10 cellular contexts compared by ENCODE assay signal in genomic region chr2:84807063-84807485, GRCh38.
DNase-seq lines count a peak whose midpoint lies in the region; ATAC-seq and TF ChIP-seq lines count a peak whose summit lies in the region.
"Had no signal": no experiment of that assay in that cellular context is flagged by ENCODE, and none has a peak within 500 bp of the region (broad histone marks: within the 10 kb centered on the region; RNA-seq: fewer than 3 reads in every experiment).

No MANE protein-coding gene starts in this region.

- TF ChIP-seq CTCF in AG10803 (conservative IDR thresholded peaks at IDR 0.05; ENCODE audit: low read length) (no peak), IMR-90 (conservative IDR thresholded peaks at IDR 0.05; ENCODE audit: low read depth, low read length) (no peak), astrocyte of the spinal cord (IDR thresholded peaks at IDR 0.05; ENCODE audit: low read depth, low read length) (no peak), spleen (IDR thresholded peaks at IDR 0.05 in 8 of 11, conservative IDR thresholded peaks at IDR 0.05 in 3 of 11) (no peak)

- intact Hi-C loops in IMR-90 (cut with micrococcal nuclease), result loop anchor here (1.0 to 2.0 kb wide), 3 partner anchors 32 to 120 kb away; partner anchors contain the start of gene TRABD2A
- intact Hi-C loops in spleen (cut with DNase I; ENCODE audit: low total_unique reads), result no loop called here

- in situ Hi-C loops in IMR-90 (cut with MboI; ENCODE audit: low sequenced_read_pairs) (no loop called here), astrocyte of the spinal cord (cut with HindIII; ENCODE audit: low sequenced_read_pairs) (no loop called here)

- peak overlapping the region; percentile 81 for H3K9ac ChIP-seq in IMR-90 (ENCODE audit: low read depth, low read length)
- H3K9ac ChIP-seq in mesenchymal stem cell (ENCODE audit: low read length), result peak overlapping the region; percentile 60

- H2BK20ac ChIP-seq in IMR-90 (ENCODE audit: low read depth, low read length), result peak overlapping the region; percentile 100

- no peaks in the 10 kb centered on the region for H3K9me3 Mint-ChIP-seq in effector memory CD8-positive, alpha-beta T cell
- H3K9me3 Mint-ChIP-seq: endodermal cell had no signal

- H3K27ac Mint-ChIP-seq in effector memory CD8-positive, alpha-beta T cell, result peak overlapping the region in 1 of 2 donors; percentile 77
- H3K27ac Mint-ChIP-seq: endodermal cell had no signal

- peaks cover 11% of the 10 kb centered on the region for H3K4me1 ChIP-seq in IMR-90 (ENCODE audit: control insufficient read depth, insufficient read depth, low read length)
- peaks cover 5% of the 10 kb centered on the region for H3K4me1 ChIP-seq in mesenchymal stem cell (ENCODE audit: control insufficient read depth, insufficient read depth, low read depth, low read length)
- H3K4me1 ChIP-seq in spleen, result peaks cover 0 to 8% (median 0%) of the 10 kb centered on the region in 6 donors

- H2AK5ac ChIP-seq in IMR-90 (ENCODE audit: low read depth, low read length) (peak overlapping the region; percentile 90), mesenchymal stem cell (ENCODE audit: low read length, severe bottlenecking) (no peak overlapping the region)

- H2BK5ac ChIP-seq in IMR-90 (ENCODE audit: low read depth, low read length, poor library complexity, severe bottlenecking) (peak overlapping the region; percentile 98), mesenchymal stem cell (ENCODE audit: low read depth, low read length, poor library complexity, severe bottlenecking) (no peak overlapping the region)

- peak overlapping the region; percentile 96 for H3K56ac ChIP-seq in IMR-90 (ENCODE audit: extremely low read depth, insufficient read depth, low read length)

- peak overlapping the region; percentile 94 for H3K23ac ChIP-seq in IMR-90 (ENCODE audit: low read depth, low read length)
- H3K23ac ChIP-seq in mesenchymal stem cell (ENCODE audit: low read length in 2 of 2), result no peak overlapping the region

- H3K4me2 ChIP-seq in IMR-90 (ENCODE audit: low read depth, low read length), result peak overlapping the region; percentile 76
- H3K4me2 ChIP-seq in mesenchymal stem cell (ENCODE audit: low read length, poor library complexity, severe bottlenecking), result no peak overlapping the region

- WGBS in IMR-90 (ENCODE audit: extremely low coverage in 2 of 2, insufficient read length in 1 of 2), 2 experiments, result no CpG with 5 or more reads among the region's 4 CpGs
- WGBS in mesenchymal stem cell, result no CpG with 5 or more reads among the region's 4 CpGs
- 30 to 48% (median 41%) methylated on average over 4 of the region's 4 CpGs for WGBS in spleen, 5 donors

- no peaks in the 10 kb centered on the region for H3K36me3 Mint-ChIP-seq in effector memory CD8-positive, alpha-beta T cell (ENCODE audit: insufficient read depth)

- H3K4me3 ChIP-seq in AG10803 (ENCODE audit: low read length) (peak overlapping the region; percentile 29), IMR-90 (ENCODE audit: insufficient read depth, low read depth, low read length) (no peak overlapping the region), astrocyte of the spinal cord (ENCODE audit: low read depth, low read length) (no peak overlapping the region), mesenchymal stem cell (ENCODE audit: insufficient read depth in 1 of 2, low read depth in 1 of 2, low read length in 2 of 2) (peak overlapping the region in 1 of 2 experiments; percentile 5), spleen (no peak overlapping the region)

- H2BK15ac ChIP-seq in IMR-90 (ENCODE audit: low read depth, low read length) (peak overlapping the region; percentile 93), mesenchymal stem cell (ENCODE audit: low read depth, poor library complexity, severe bottlenecking) (no peak overlapping the region)

- peak overlapping the region; percentile 93 for H2AK9ac ChIP-seq in IMR-90 (replicated peaks; ENCODE audit: low read depth, low read length, poor library complexity)

- dilution Hi-C loops in IMR-90 (cut with HindIII; ENCODE audit: low sequenced_read_pairs, unreplicated experiment), result no loop called here

- H3K79me1 ChIP-seq in IMR-90 (ENCODE audit: low read depth in 1 of 2, low read length in 2 of 2) (no peaks in the 10 kb centered on the region), mesenchymal stem cell (replicated peaks; ENCODE audit: low read length, poor library complexity, severe bottlenecking) (no peaks in the 10 kb centered on the region)

- H2BK120ac ChIP-seq in IMR-90 (ENCODE audit: low read depth, low read length), result peak overlapping the region; percentile 99
- H2BK120ac ChIP-seq in mesenchymal stem cell (ENCODE audit: low read depth, low read length), result no peak overlapping the region

- H3K27me3 ChIP-seq in IMR-90 (ENCODE audit: control insufficient read depth, insufficient read depth, low read length) (no peaks in the 10 kb centered on the region), mesenchymal stem cell (ENCODE audit: control insufficient read depth in 1 of 2, insufficient read depth in 1 of 2, low read length in 2 of 2) (peaks cover 7 to 11% of the 10 kb centered on the region in 2 experiments), spleen (replicated peaks in 1 of 7) (no peaks in the 10 kb centered on the region)

- H3K14ac ChIP-seq in IMR-90 (replicated peaks; ENCODE audit: low read depth, low read length) (peak overlapping the region; percentile 97), mesenchymal stem cell (ENCODE audit: low read length in 2 of 2) (no peak overlapping the region)

- ATAC-seq in IMR-90 (ENCODE audit: low read depth) (peak; percentile 87), GM21526 (IDR thresholded peaks at IDR 0.05; ENCODE audit: low FRiP score, unreplicated experiment) (no peak), GM21447 (IDR thresholded peaks at IDR 0.05; ENCODE audit: unreplicated experiment) (no peak)
- ATAC-seq in effector memory CD8-positive, alpha-beta T cell (replicated peaks), result no peak

- peaks cover 8 to 24% of the 10 kb centered on the region in 2 donors for H3K4me1 Mint-ChIP-seq in effector memory CD8-positive, alpha-beta T cell (ENCODE audit: low read depth in 2 of 2)
- H3K4me1 Mint-ChIP-seq: endodermal cell had no signal

- H3K4ac ChIP-seq in IMR-90 (ENCODE audit: low read depth, low read length) (peak overlapping the region; percentile 99), mesenchymal stem cell (ENCODE audit: low read depth in 1 of 2, low read length in 2 of 2) (peak overlapping the region in 1 of 2 experiments; percentile 65)

- H4K91ac ChIP-seq in IMR-90 (ENCODE audit: insufficient read depth, low read depth, low read length) (peak overlapping the region; percentile 100), mesenchymal stem cell (ENCODE audit: low read length) (no peak overlapping the region)

- no TSS peak for BruUV-seq in IMR-90 (replicated peaks; lab: Mats Ljungman, UMichigan)

- H3K9me3 ChIP-seq in IMR-90 (ENCODE audit: control insufficient read depth, insufficient read depth, low read length), result no peaks in the 10 kb centered on the region
- peaks cover 7% of the 10 kb centered on the region for H3K9me3 ChIP-seq in mesenchymal stem cell (ENCODE audit: control insufficient read depth, low read length)
- H3K9me3 ChIP-seq in spleen, result peaks cover 0 to 8% (median 5%) of the 10 kb centered on the region in 8 donors

- no peaks in the 10 kb centered on the region for H4K20me1 ChIP-seq in IMR-90 (ENCODE audit: insufficient read depth, low read length)

- no peaks in the 10 kb centered on the region for H3K36me3 ChIP-seq in IMR-90 (ENCODE audit: control insufficient read depth, insufficient read depth, low read length)
- no peaks in the 10 kb centered on the region for H3K36me3 ChIP-seq in mesenchymal stem cell (ENCODE audit: control insufficient read depth in 1 of 2, insufficient read depth in 2 of 2, low read depth in 1 of 2, low read length in 2 of 2)
- H3K36me3 ChIP-seq in spleen, result no peaks in the 10 kb centered on the region

- no peak for TF ChIP-seq RAD21 in IMR-90 (IDR thresholded peaks at IDR 0.05; ENCODE audit: low read length)

- TF ChIP-seq POLR2A in IMR-90 (IDR thresholded peaks at IDR 0.05; ENCODE audit: low read depth, low read length) (peak; percentile 76), spleen (IDR thresholded peaks at IDR 0.05) (no peak)

- CTCF ChIA-PET in IMR-90 (lab: Yijun Ruan, JAX), result interaction anchor here (0.6 to 1.0 kb wide), 3 partner anchors 45 to 100 kb away, joined by 3 to 5 read pairs (median 3); no protein-coding TSS in a partner anchor

- POLR2A ChIA-PET in IMR-90 (lab: Charles Lee; ENCODE audit: unreplicated experiment), result interaction anchor here (0.5 to 1.2 kb wide), 2 partner anchors 31 to 310 kb away, joined by 7 to 11 read pairs; no protein-coding TSS in a partner anchor

- peak overlapping the region; percentile 95 for H4K5ac ChIP-seq in IMR-90 (ENCODE audit: low read depth, low read length)

- H3K9me1 ChIP-seq in IMR-90 (ENCODE audit: insufficient read depth, low read length), result peaks cover 9% of the 10 kb centered on the region

- H3K18ac ChIP-seq in IMR-90 (ENCODE audit: low read depth, low read length) (peak overlapping the region; percentile 98), mesenchymal stem cell (ENCODE audit: low read depth in 1 of 2, low read length in 2 of 2) (peak overlapping the region in 1 of 2 experiments; percentile 78)

- H3K27me3 Mint-ChIP-seq in effector memory CD8-positive, alpha-beta T cell, result no peaks in the 10 kb centered on the region

- DNase-seq in AG10803 (ENCODE audit: low read depth) (peak; percentile 100), IMR-90 (peak; percentile 100), astrocyte of the spinal cord (ENCODE audit: low read depth, low spot score) (peak; percentile 98), mesenchymal stem cell (peak; percentile 98), spleen (no peak)
- no peak for DNase-seq in effector memory CD8-positive, alpha-beta T cell
- DNase-seq: activated CD8-positive, alpha-beta memory T cell treated with anti-CD3 and anti-CD28 coated beads, Interleukin-2, amount 50 U/mL, for 48 hours; endodermal cell had no signal

- no peak overlapping the region for H3K4me3 Mint-ChIP-seq in effector memory CD8-positive, alpha-beta T cell
- H3K4me3 Mint-ChIP-seq: endodermal cell had no signal

- peak overlapping the region; percentile 93 to 96 for H4K8ac ChIP-seq in IMR-90 (ENCODE audit: low read depth in 2 of 2, low read length in 2 of 2)
- no peak overlapping the region for H4K8ac ChIP-seq in mesenchymal stem cell (ENCODE audit: low read length)

- peak overlapping the region; percentile 61 to 96 for H2BK12ac ChIP-seq in mesenchymal stem cell (ENCODE audit: low read length in 2 of 2)

- H2AFZ ChIP-seq in IMR-90 (replicated peaks; ENCODE audit: low read length, poor library complexity) (peak overlapping the region; percentile 80), mesenchymal stem cell (ENCODE audit: low read depth, low read length) (no peak overlapping the region)

- H3K27ac ChIP-seq in IMR-90 (ENCODE audit: insufficient read depth, low read length) (peak overlapping the region; percentile 97), mesenchymal stem cell (ENCODE audit: low read length, poor library complexity, severe bottlenecking) (peak overlapping the region; percentile 6), spleen (no peak overlapping the region)

TF ChIP-seq in IMR-90, 13 proteins besides CTCF, POLR2A, EP300 and RAD21 (continues in another document):
- TF ChIP-seq RFX5 (IDR thresholded peaks at IDR 0.05; ENCODE audit: low read depth, low read length) (no peak), MXI1 (IDR thresholded peaks at IDR 0.05; ENCODE audit: borderline replicate concordance, low read depth, low read length) (no peak), MAFK (IDR thresholded peaks at IDR 0.05; ENCODE audit: low read depth, low read length) (peak; percentile 51)

Comparison
In these comparisons a context has a peak if more than half of its experiments do, and no peak if none do; other contexts are left out.
1. DNase-seq: peak in AG10803 (single experiment), IMR-90 (single experiment), astrocyte of the spinal cord (single experiment) and mesenchymal stem cell (single experiment); none in effector memory CD8-positive, alpha-beta T cell (0 of 3) and spleen (single experiment).
2. H3K27ac ChIP-seq: peak in IMR-90 (single experiment) and mesenchymal stem cell (single experiment); none in spleen (0 of 8).